Comparison of ENCODE assay signal across 1 cellular context in the genomic region with DNA sequence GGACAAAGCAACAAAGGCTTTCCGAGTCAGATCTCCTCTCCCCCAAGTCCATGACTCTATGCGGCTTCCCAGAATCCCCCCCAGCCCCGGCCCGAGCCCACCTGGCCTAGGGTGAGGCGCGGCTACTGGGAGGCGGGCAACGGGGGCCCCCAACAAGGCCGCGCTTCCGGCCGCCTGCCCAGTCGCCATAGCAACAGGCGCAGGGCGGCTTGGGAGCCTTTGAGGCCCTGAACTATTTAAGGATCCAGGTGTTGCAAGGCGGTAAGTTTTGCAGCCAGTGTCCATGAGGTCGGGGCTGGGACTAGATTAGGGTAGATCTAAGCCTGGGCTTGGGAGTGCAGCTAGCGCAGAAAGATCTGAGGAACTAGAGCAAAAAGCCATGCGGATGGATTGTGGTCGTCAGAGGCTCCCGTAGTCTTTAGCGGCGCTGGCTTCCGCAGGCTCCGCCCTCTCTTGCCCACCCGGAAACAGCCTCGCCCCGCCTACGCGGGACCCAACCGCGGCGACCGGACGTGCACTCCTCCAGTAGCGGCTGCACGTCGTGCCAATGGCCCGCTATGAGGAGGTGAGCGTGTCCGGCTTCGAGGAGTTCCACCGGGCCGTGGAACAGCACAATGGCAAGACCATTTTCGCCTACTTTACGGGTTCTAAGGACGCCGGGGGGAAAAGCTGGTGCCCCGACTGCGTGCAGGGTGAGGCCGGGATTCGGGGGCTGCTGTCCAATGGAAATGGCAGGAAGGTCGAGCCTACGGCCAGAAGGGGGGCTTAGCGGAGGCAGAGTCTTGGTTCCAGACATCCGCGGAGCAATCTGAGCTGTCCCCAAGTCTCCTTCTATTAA.
TF ChIP-seq lines count a peak whose summit lies in the region.

KIAA0753 (minus strand) TSS at position 176 of the 838 bp plus-strand sequence. CDS start 5,608 bp downstream, outside the sequence.
TXNDC17 (plus strand) TSS at position 525 of the 838 bp plus-strand sequence; CDS start at position 548, 23 bp downstream.

TF ChIP-seq in K562, 482 proteins besides CTCF, POLR2A, EP300 and RAD21 (continued from another document and continues in another):
- TF ChIP-seq, protein P1, sequence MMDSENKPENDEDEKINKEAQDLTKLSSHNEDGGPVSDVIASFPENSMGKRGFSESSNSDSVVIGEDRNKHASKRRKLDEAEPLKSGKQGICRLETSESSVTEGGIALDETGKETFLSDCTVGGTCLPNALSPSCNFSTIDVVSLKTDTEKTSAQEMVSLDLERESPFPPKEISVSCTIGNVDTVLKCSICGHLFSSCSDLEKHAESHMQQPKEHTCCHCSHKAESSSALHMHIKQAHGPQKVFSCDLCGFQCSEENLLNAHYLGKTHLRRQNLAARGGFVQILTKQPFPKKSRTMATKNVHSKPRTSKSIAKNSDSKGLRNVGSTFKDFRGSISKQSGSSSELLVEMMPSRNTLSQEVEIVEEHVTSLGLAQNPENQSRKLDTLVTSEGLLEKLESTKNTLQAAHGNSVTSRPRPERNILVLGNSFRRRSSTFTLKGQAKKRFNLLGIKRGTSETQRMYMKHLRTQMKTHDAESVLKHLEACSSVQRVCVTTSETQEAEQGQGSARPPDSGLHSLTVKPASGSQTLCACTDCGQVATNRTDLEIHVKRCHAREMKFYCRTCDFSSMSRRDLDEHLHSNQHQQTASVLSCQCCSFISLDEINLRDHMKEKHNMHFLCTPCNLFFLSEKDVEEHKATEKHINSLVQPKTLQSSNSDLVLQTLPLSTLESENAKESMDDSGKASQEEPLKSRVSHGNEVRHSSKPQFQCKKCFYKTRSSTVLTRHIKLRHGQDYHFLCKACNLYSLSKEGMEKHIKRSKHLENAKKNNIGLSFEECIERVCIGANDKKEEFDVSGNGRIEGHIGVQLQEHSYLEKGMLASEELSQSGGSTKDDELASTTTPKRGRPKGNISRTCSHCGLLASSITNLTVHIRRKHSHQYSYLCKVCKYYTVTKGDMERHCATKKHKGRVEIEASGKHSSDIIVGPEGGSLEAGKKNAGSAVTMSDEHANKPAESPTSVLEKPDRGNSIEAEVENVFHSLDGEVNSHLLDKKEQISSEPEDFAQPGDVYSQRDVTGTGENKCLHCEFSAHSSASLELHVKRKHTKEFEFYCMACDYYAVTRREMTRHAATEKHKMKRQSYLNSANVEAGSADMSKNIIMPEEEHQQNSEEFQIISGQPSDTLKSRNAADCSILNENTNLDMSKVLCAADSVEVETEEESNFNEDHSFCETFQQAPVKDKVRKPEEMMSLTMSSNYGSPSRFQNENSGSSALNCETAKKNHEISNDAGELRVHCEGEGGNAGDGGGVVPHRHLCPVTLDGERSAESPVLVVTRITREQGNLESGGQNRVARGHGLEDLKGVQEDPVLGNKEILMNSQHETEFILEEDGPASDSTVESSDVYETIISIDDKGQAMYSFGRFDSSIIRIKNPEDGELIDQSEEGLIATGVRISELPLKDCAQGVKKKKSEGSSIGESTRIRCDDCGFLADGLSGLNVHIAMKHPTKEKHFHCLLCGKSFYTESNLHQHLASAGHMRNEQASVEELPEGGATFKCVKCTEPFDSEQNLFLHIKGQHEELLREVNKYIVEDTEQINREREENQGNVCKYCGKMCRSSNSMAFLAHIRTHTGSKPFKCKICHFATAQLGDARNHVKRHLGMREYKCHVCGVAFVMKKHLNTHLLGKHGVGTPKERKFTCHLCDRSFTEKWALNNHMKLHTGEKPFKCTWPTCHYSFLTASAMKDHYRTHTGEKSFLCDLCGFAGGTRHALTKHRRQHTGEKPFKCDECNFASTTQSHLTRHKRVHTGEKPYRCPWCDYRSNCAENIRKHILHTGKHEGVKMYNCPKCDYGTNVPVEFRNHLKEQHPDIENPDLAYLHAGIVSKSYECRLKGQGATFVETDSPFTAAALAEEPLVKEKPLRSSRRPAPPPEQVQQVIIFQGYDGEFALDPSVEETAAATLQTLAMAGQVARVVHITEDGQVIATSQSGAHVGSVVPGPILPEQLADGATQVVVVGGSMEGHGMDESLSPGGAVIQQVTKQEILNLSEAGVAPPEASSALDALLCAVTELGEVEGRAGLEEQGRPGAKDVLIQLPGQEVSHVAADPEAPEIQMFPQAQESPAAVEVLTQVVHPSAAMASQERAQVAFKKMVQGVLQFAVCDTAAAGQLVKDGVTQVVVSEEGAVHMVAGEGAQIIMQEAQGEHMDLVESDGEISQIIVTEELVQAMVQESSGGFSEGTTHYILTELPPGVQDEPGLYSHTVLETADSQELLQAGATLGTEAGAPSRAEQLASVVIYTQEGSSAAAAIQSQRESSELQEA (IDR thresholded peaks at IDR 0.05; ENCODE audit: low read depth) = peak; percentile 96
- peak; percentile 57; the same call in 1 of the 2 replicates for TF ChIP-seq C11orf30 (IDR thresholded peaks at IDR 0.05; ENCODE audit: low read depth)
- TF ChIP-seq HDAC6 (IDR thresholded peaks at IDR 0.05; ENCODE audit: low read depth, low read length) = no peak
- peak; percentile 82 for TF ChIP-seq EGR1 (conservative IDR thresholded peaks at IDR 0.05)
- TF ChIP-seq CHD2 (IDR thresholded peaks at IDR 0.05; ENCODE audit: low read depth, low read length) = peak; percentile 27; the same call in 1 of the 2 replicates
- TF ChIP-seq ZNF436 (CRISPR knock-in tag; IDR thresholded peaks at IDR 0.05) = no peak
- no peak for TF ChIP-seq RBM25 (IDR thresholded peaks at IDR 0.05; ENCODE audit: low read depth, low read length, severe bottlenecking)
- no peak for TF ChIP-seq TGIF2 (CRISPR knock-in tag; IDR thresholded peaks at IDR 0.05)
- TF ChIP-seq GTF2A2 (tag; IDR thresholded peaks at IDR 0.05) = no peak
- no peak for TF ChIP-seq BRF1 (IDR thresholded peaks at IDR 0.05; ENCODE audit: borderline replicate concordance, extremely low read depth, insufficient read length)
- TF ChIP-seq ZFX (CRISPR knock-in tag; IDR thresholded peaks at IDR 0.05) = peak; percentile 93
- peak; percentile 77 for TF ChIP-seq BMI1 (IDR thresholded peaks at IDR 0.05; ENCODE audit: low read length)
- peak; percentile 86 for TF ChIP-seq TOE1 (IDR thresholded peaks at IDR 0.05; ENCODE audit: borderline replicate concordance)
- TF ChIP-seq TOE1 (CRISPR knock-in tag; IDR thresholded peaks at IDR 0.05; ENCODE audit: borderline replicate concordance, low read depth) = no peak
- peak; percentile 85 for TF ChIP-seq SUPT5H (IDR thresholded peaks at IDR 0.05)
- TF ChIP-seq ZNF445 (CRISPR knock-in tag; IDR thresholded peaks at IDR 0.05; ENCODE audit: low read depth) = no peak
- peak; percentile 74 for TF ChIP-seq CXXC5 (CRISPR knock-in tag; IDR thresholded peaks at IDR 0.05)
- TF ChIP-seq TEAD1 (CRISPR knock-in tag; IDR thresholded peaks at IDR 0.05) = no peak
- TF ChIP-seq MEF2A (IDR thresholded peaks at IDR 0.05; ENCODE audit: control insufficient read depth, low read depth, low read length) = peak; percentile 44; the same call in 1 of the 2 replicates
- TF ChIP-seq GABPA (tag; conservative IDR thresholded peaks at IDR 0.05; ENCODE audit: low read depth) = peak; percentile 88
- TF ChIP-seq ZZZ3 (IDR thresholded peaks at IDR 0.05) = peak; percentile 82
- TF ChIP-seq SLC30A9 (CRISPR knock-in tag; IDR thresholded peaks at IDR 0.05) = no peak
- TF ChIP-seq E2F8 (IDR thresholded peaks at IDR 0.05; ENCODE audit: low read depth, partially characterized antibody) = peak; percentile 70
- TF ChIP-seq LCOR (CRISPR knock-in tag; IDR thresholded peaks at IDR 0.05) = 0 out of 2 replicates have a peak, but pooled peaks have one; percentile 54
- TF ChIP-seq ZNF280A (IDR thresholded peaks at IDR 0.05; ENCODE audit: low read depth, partially characterized antibody) = no peak
- 0 out of 2 replicates have a peak, but pooled peaks have one; percentile 38 for TF ChIP-seq RUNX1 (IDR thresholded peaks at IDR 0.05; ENCODE audit: low read depth)
- TF ChIP-seq ZBTB33 (CRISPR knock-in tag; IDR thresholded peaks at IDR 0.05) = no peak
- TF ChIP-seq REST (CRISPR knock-in tag; IDR thresholded peaks at IDR 0.05; ENCODE audit: low read depth) = peak; percentile 31; the same call in 1 of the 2 replicates
- no peak for TF ChIP-seq NUFIP1 (IDR thresholded peaks at IDR 0.05; ENCODE audit: partially characterized antibody)
- TF ChIP-seq SREBF2 (CRISPR knock-in tag; IDR thresholded peaks at IDR 0.05) = no peak
- TF ChIP-seq CCAR2 (IDR thresholded peaks at IDR 0.05; ENCODE audit: low read depth, low read length) = no peak
- TF ChIP-seq SAFB (IDR thresholded peaks at IDR 0.05; ENCODE audit: borderline replicate concordance, low read depth, low read length) = no peak
- TF ChIP-seq SAFB2 (IDR thresholded peaks at IDR 0.05; ENCODE audit: borderline replicate concordance, low read depth, low read length, severe bottlenecking) = no peak
- TF ChIP-seq CBX2 (IDR thresholded peaks at IDR 0.05; ENCODE audit: insufficient read depth, low read length, poor library complexity, severe bottlenecking) = no peak
